ENCODE assay signal across 9 cellular contexts in the genomic region with DNA sequence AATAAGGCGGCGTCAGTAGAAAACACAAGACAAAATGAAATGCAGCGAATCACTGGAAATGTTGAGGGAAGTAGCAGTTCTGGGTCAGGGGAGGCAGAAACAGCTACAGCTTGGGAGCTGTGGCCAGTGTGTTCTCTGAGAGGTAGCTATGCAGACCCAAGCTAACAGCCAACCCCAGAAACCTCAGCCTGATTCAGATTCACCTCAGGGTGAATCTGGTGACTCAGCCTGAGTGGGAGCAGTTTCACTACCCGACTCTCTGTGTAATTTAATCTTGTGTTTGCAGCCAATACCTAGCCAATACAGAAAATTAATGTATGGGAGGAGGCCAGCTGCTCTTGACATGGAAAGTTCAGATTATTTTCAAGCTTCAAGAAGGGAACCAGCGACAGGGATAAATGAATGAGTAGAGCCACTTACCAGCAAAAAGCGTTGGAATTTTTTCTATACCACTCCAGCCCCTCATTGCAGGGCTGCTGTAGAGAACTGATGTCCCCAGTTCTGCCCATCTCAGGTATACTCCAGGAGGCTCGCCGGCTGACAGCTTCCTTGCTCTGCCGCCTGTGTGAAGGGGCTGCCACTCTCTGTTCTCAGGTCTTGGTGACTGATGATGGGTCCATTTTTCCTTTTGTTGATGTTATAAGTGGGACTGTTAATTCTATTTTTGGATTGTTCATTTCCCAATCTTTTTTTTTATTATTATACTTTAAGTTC. TPM values are rescaled to one million over a fixed set of nuclear protein-coding genes. Genes with fewer than 3 reads are reported as not detected.
DNase-seq lines count a peak whose midpoint lies in the region; ATAC-seq and TF ChIP-seq lines count a peak whose summit lies in the region.
"Had no signal": no experiment of that assay in that cellular context is flagged by ENCODE, and none has a peak within 500 bp of the region (broad histone marks: within the 10 kb centered on the region; RNA-seq: fewer than 3 reads in every experiment).

No MANE protein-coding gene starts in this region.

- H3K36me3 ChIP-seq in esophagus squamous epithelium (no peaks in the 10 kb centered on the region), endodermal cell (ENCODE audit: control insufficient read depth, insufficient read depth, low read length) (no peaks in the 10 kb centered on the region)
- H3K36me3 ChIP-seq in effector memory CD4-positive, alpha-beta T cell (ENCODE audit: control insufficient read depth, insufficient read depth, low read length), result no peaks in the 10 kb centered on the region

- H3K36me3 Mint-ChIP-seq in endodermal cell (ENCODE audit: low read depth), result no peaks in the 10 kb centered on the region

- H3K4me1 Mint-ChIP-seq in endodermal cell, result no peaks in the 10 kb centered on the region

- no peak overlapping the region for H3K9ac ChIP-seq in endodermal cell (ENCODE audit: extremely low read depth, low read length, poor library complexity, severe bottlenecking)

- TF ChIP-seq CTCF in esophagus squamous epithelium (IDR thresholded peaks at IDR 0.05) (no peak), endodermal cell (conservative IDR thresholded peaks at IDR 0.05) (no peak)

- H3K27ac ChIP-seq in esophagus squamous epithelium (peak overlapping the region in 3 of 4 donors; percentile 48 to 65 (median 55)), endodermal cell (ENCODE audit: low read depth, low read length) (no peak overlapping the region)
- no peak overlapping the region for H3K27ac ChIP-seq in effector memory CD4-positive, alpha-beta T cell (ENCODE audit: insufficient read depth, low read length, poor library complexity, severe bottlenecking)

- TF ChIP-seq POLR2A in esophagus squamous epithelium (IDR thresholded peaks at IDR 0.05), result no peak

- H3K9me3 ChIP-seq in esophagus squamous epithelium (no peaks in the 10 kb centered on the region), endodermal cell (ENCODE audit: control insufficient read depth, low read length) (peaks cover 8% of the 10 kb centered on the region)
- no peaks in the 10 kb centered on the region for H3K9me3 ChIP-seq in effector memory CD4-positive, alpha-beta T cell (ENCODE audit: control insufficient read depth, low read length)

- H3K4me3 Mint-ChIP-seq in endodermal cell, result no peak overlapping the region

- H3K27ac Mint-ChIP-seq in endodermal cell, result no peak overlapping the region

- 32 to 45% methylated on average over 9 of the region's 9 CpGs for WGBS in esophagus squamous epithelium, 2 donors
- 84 to 87% methylated on average over 5 to 9 of the region's 9 CpGs for WGBS in endodermal cell (ENCODE audit: insufficient coverage in 1 of 2, insufficient read length in 1 of 2), 2 experiments

- peaks cover 26% of the 10 kb centered on the region for H3K27me3 Mint-ChIP-seq in endodermal cell (ENCODE audit: insufficient read depth)

- intact Hi-C loops in esophagus squamous epithelium (cut with DNase I), result no loop called here

- peak; percentile 67 for DNase-seq in activated CD8-positive, alpha-beta memory T cell treated with anti-CD3 and anti-CD28 coated beads for 24 hours
- DNase-seq in activated CD8-positive, alpha-beta memory T cell treated with anti-CD3 and anti-CD28 coated beads, Interleukin-2, amount 50 U/mL, for 4 hours, result no peak
- peak; percentile 89 for DNase-seq in RPMI7951 (ENCODE audit: low read depth)
- DNase-seq in esophagus squamous epithelium (lab: John Stamatoyannopoulos, UW), result no peak
- DNase-seq in stimulated activated CD8-positive, alpha-beta memory T cell treated with anti-CD3 and anti-CD28 coated beads, Interleukin-4, amount 100 ng/mL, for 24 hours (ENCODE audit: low read depth), result peak; percentile 25
- no peak for DNase-seq in effector memory CD4-positive, alpha-beta T cell
- DNase-seq in endodermal cell, result no peak
- DNase-seq: DND-41 had no signal

- peaks cover 0 to 40% (median 0%) of the 10 kb centered on the region in 4 donors for H3K27me3 ChIP-seq in esophagus squamous epithelium
- H3K27me3 ChIP-seq in effector memory CD4-positive, alpha-beta T cell (replicated peaks; ENCODE audit: control insufficient read depth, insufficient read depth, low read length, poor library complexity, severe bottlenecking), result peaks cover 5% of the 10 kb centered on the region
- peaks cover 9% of the 10 kb centered on the region for H3K27me3 ChIP-seq in endodermal cell (ENCODE audit: control insufficient read depth, insufficient read depth, low read length, poor library complexity, severe bottlenecking)

- ATAC-seq in GM18873 (IDR thresholded peaks at IDR 0.05; ENCODE audit: low FRiP score, unreplicated experiment), result no peak

- H3K4me3 ChIP-seq in esophagus squamous epithelium (no peak overlapping the region), endodermal cell (ENCODE audit: low read length) (no peak overlapping the region)
- H3K4me3 ChIP-seq in effector memory CD4-positive, alpha-beta T cell (ENCODE audit: insufficient read depth, low read depth, low read length, poor library complexity, severe bottlenecking), result no peak overlapping the region

- H3K4me1 ChIP-seq in esophagus squamous epithelium (peaks cover 0 to 44% (median 0%) of the 10 kb centered on the region in 3 donors), endodermal cell (ENCODE audit: control insufficient read depth, insufficient read depth, low read length) (no peaks in the 10 kb centered on the region)
- no peaks in the 10 kb centered on the region for H3K4me1 ChIP-seq in effector memory CD4-positive, alpha-beta T cell (ENCODE audit: control insufficient read depth, insufficient read depth, low read length, poor library complexity, severe bottlenecking)

- peaks cover 11% of the 10 kb centered on the region for H3K9me3 Mint-ChIP-seq in endodermal cell

RNA-seq across cellular contexts. Expression of a gene that starts 8.9 kb away (rescaled TPM):
- not detected in 2 replicates for total RNA-seq in RPMI7951 (2014; rRNA removed; shearing (Covaris generic))
- total RNA-seq in esophagus squamous epithelium, result not detected
- 1 to 10 TPM in 1 of 2 donors, under 1 TPM in 1; 0.88 to 2.1 TPM for total RNA-seq in endodermal cell
- polyA plus RNA-seq in endodermal cell (2013, experiment 1 of 2), result 0.39 TPM
- polyA plus RNA-seq in endodermal cell (2013, experiment 2 of 2), result 0.79 TPM

RNA-seq across cellular contexts. Expression of a gene that starts 32.5 kb away (rescaled TPM):
- not detected in 2 replicates for total RNA-seq in RPMI7951 (2014; rRNA removed; shearing (Covaris generic))
- total RNA-seq in esophagus squamous epithelium, result not detected
- total RNA-seq in endodermal cell, result under 1 TPM in 1 of 2 donors, not detected in 1; 0.84 TPM
- polyA plus RNA-seq in endodermal cell (2013, experiment 1 of 2), result 0.43 TPM
- polyA plus RNA-seq in endodermal cell (2013, experiment 2 of 2), result not detected

Comparison
In these comparisons a context has a peak if more than half of its experiments do, and no peak if none do; other contexts are left out.
1. DNase-seq: peak in activated CD8-positive, alpha-beta memory T cell treated with anti-CD3 and anti-CD28 coated beads for 24 hours (single experiment), RPMI7951 (single experiment) and stimulated activated CD8-positive, alpha-beta memory T cell treated with anti-CD3 and anti-CD28 coated beads, Interleukin-4, amount 100 ng/mL, for 24 hours (single experiment); none in activated CD8-positive, alpha-beta memory T cell treated with anti-CD3 and anti-CD28 coated beads, Interleukin-2, amount 50 U/mL, for 4 hours (single experiment), esophagus squamous epithelium (single experiment), effector memory CD4-positive, alpha-beta T cell (0 of 3) and endodermal cell (single experiment).
2. H3K27ac ChIP-seq: peak in esophagus squamous epithelium (3 of 4); none in effector memory CD4-positive, alpha-beta T cell (single experiment) and endodermal cell (single experiment).